Comparison of ENCODE assay signal across 11 cellular contexts in genomic region chr13:43379738-43380137, GRCh38.
"Had no signal": no experiment of that assay in that cellular context is flagged by ENCODE, and none has a peak within 500 bp of the region (broad histone marks: within the 10 kb centered on the region; RNA-seq: fewer than 3 reads in every experiment).

No MANE protein-coding gene starts in this region.

- H3K4me3 ChIP-seq: GM23248, GM23338, HAP-1 had no signal

- H3K9me3 ChIP-seq: HAP-1 had no signal

- H3K4me1 ChIP-seq: HAP-1 had no signal

- DNase-seq: GM23248, GOT3, H7, H9, HCEC 1CT, HFFc6 had no signal

- FAIRE-seq: H1, H54 had no signal

- H3K27ac Mint-ChIP-seq: GM23338, H9, HFFc6 had no signal

- H3K4me3 Mint-ChIP-seq: GM23338, H9, HFFc6 had no signal

- ATAC-seq: GM23338, HCT116 had no signal

- H3K27ac ChIP-seq: GM23248 had no signal

- H3K36me3 ChIP-seq: HAP-1 had no signal
